In genomic region chr12:114407034-114407420, GRCh38 we compare ENCODE assay signal across 1 cellular context.
TF ChIP-seq lines count a peak whose summit lies in the region.

No MANE protein-coding gene starts in this region.

TF ChIP-seq in H1, 55 proteins besides CTCF, POLR2A, EP300 and RAD21 (continued from another document):
- TF ChIP-seq USF2 (IDR thresholded peaks at IDR 0.05; ENCODE audit: low read length): no peak
- no peak for TF ChIP-seq ZNF274 (IDR thresholded peaks at IDR 0.05; ENCODE audit: borderline replicate concordance, extremely low read depth, low read length)
- no peak for TF ChIP-seq CBX5 (IDR thresholded peaks at IDR 0.05; ENCODE audit: low read depth, low read length)
- no peak for TF ChIP-seq SIX5 (IDR thresholded peaks at IDR 0.05; ENCODE audit: low read depth, low read length)
- TF ChIP-seq TAF1 (IDR thresholded peaks at IDR 0.05; ENCODE audit: low read depth, low read length): no peak
- no peak for TF ChIP-seq NRF1 (IDR thresholded peaks at IDR 0.05; ENCODE audit: low read depth, low read length)
- TF ChIP-seq MAFK (IDR thresholded peaks at IDR 0.05; ENCODE audit: low read depth, low read length): no peak
- TF ChIP-seq MAX (IDR thresholded peaks at IDR 0.05): no peak
- TF ChIP-seq SP2 (IDR thresholded peaks at IDR 0.05; ENCODE audit: low read length): no peak
- no peak for TF ChIP-seq ATF3 (IDR thresholded peaks at IDR 0.05; ENCODE audit: insufficient read depth, low read depth, low read length)
- no peak for TF ChIP-seq NANOG (IDR thresholded peaks at IDR 0.05; ENCODE audit: insufficient read depth, low read depth, low read length, poor library complexity, severe bottlenecking)
- no peak for TF ChIP-seq CEBPB (IDR thresholded peaks at IDR 0.05; ENCODE audit: low read depth, low read length)
- no peak for TF ChIP-seq EGR1 (IDR thresholded peaks at IDR 0.05; ENCODE audit: borderline replicate concordance, low read depth, low read length)
- TF ChIP-seq YY1 (IDR thresholded peaks at IDR 0.05; ENCODE audit: low read depth, low read length): no peak
- no peak for TF ChIP-seq POU5F1 (IDR thresholded peaks at IDR 0.05; ENCODE audit: low read depth, low read length)
- no peak for TF ChIP-seq POLR2AphosphoS5 (IDR thresholded peaks at IDR 0.05; ENCODE audit: low read depth, low read length)
- no peak for TF ChIP-seq SIRT6 (IDR thresholded peaks at IDR 0.05; ENCODE audit: low read length)
- TF ChIP-seq CREB1 (IDR thresholded peaks at IDR 0.05): no peak
- peak; percentile 81 for TF ChIP-seq EZH2 (IDR thresholded peaks at IDR 0.05; ENCODE audit: low read depth, low read length, severe bottlenecking)
- no peak for TF ChIP-seq GTF2F1 (IDR thresholded peaks at IDR 0.05; ENCODE audit: borderline replicate concordance, low read depth, low read length)
- TF ChIP-seq JUN (IDR thresholded peaks at IDR 0.05; ENCODE audit: low read depth, low read length): no peak
- TF ChIP-seq KDM1A (IDR thresholded peaks at IDR 0.05; ENCODE audit: borderline replicate concordance, low read length): no peak
- peak; percentile 65; the same call in 1 of the 2 replicates for TF ChIP-seq SUZ12 (IDR thresholded peaks at IDR 0.05; ENCODE audit: low read length)
- TF ChIP-seq TAF7 (optimal IDR thresholded peaks at IDR 0.05; ENCODE audit: borderline replicate concordance, low read depth, low read length): no peak
- TF ChIP-seq TEAD4 (IDR thresholded peaks at IDR 0.05; ENCODE audit: low read depth, low read length): no peak
- no peak for TF ChIP-seq KDM5A (IDR thresholded peaks at IDR 0.05; ENCODE audit: low read length)
- 0 out of 2 replicates have a peak, but pooled peaks have one; percentile 37 for TF ChIP-seq CBX8 (IDR thresholded peaks at IDR 0.05; ENCODE audit: borderline replicate concordance, low read depth, low read length)
- TF ChIP-seq RBBP5 (IDR thresholded peaks at IDR 0.05; ENCODE audit: borderline replicate concordance, low read depth, low read length): no peak
- no peak for TF ChIP-seq SAP30 (IDR thresholded peaks at IDR 0.05; ENCODE audit: insufficient read depth, insufficient replicate concordance, low read length)
- TF ChIP-seq GABPA (IDR thresholded peaks at IDR 0.05; ENCODE audit: borderline replicate concordance, insufficient read depth, low read length): no peak
- TF ChIP-seq BCL11A (IDR thresholded peaks at IDR 0.05; ENCODE audit: low read depth in 2 of 2, low read length in 2 of 2): no peak
- TF ChIP-seq SP1 (IDR thresholded peaks at IDR 0.05; ENCODE audit: low read depth, low read length): no peak
